Comparison of ENCODE assay signal across 1 cellular context in the genomic region with DNA sequence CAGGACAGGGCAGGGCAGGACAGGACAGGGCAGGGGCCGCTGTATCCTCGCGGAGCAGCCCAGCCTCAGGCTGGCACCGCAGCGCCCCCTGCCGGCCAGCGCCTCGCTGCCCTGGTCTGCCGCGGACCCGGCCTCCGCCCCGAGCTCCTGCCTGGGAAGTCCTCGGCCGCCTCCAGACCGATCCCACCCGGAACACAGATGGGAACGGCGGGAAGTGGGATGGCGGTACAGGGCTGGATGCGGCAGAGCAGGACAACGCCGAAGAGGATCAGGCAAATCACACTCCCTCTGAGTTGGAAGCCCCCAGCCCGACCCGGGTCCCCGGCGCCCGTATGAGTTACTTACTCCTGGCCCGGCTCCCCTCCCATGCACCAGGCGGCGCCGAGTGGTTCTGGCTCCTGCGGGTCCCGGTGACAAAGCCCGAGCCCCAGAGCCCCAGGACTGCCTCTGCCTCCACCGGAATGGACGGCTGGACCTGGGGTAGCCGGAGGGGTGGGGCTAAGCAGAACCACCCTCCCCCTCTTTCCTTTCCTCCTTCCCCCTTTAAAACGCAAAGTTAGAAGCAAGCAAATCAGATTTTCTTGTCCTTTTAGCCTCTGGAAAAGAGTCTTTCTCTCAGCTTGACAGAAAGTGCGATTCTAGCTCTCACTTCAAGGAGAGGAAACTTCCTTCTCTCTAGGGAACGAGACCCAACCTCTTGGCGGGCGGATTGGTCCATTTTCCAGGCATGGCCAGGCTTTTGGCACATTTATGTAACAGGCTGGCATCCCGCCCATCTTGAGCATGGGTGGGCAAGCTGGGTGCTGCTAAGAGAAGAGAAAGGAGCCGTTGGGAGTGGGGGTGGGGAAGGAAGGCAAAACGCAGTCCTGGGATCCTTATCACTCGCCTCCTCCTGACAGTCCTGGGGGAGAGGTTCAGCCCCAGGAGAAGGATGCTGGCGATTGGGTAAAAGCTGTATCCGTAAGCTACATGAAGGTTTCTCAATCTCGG.
TF ChIP-seq lines count a peak whose summit lies in the region.

TP53I3 (minus strand) TSS at position 449 of the 990 bp plus-strand sequence. CDS start 508 bp downstream, outside the sequence.

TF ChIP-seq in WTC11, 78 proteins besides CTCF, POLR2A, EP300 and RAD21 (continued from another document and continues in another):
- no peak for TF ChIP-seq ATF6 (CRISPR knock-in tag; IDR thresholded peaks at IDR 0.05)
- no peak for TF ChIP-seq ZNF425 (CRISPR knock-in tag; conservative IDR thresholded peaks at IDR 0.05)
- no peak for TF ChIP-seq JUN (CRISPR knock-in tag; IDR thresholded peaks at IDR 0.05)
- TF ChIP-seq KAT7 (CRISPR knock-in tag; IDR thresholded peaks at IDR 0.05; ENCODE audit: borderline replicate concordance) = 0 out of 2 replicates have a peak, but pooled peaks have one; percentile 29
- no peak for TF ChIP-seq FOXJ3 (CRISPR knock-in tag; IDR thresholded peaks at IDR 0.05; ENCODE audit: borderline replicate concordance)
- TF ChIP-seq, protein P1, sequence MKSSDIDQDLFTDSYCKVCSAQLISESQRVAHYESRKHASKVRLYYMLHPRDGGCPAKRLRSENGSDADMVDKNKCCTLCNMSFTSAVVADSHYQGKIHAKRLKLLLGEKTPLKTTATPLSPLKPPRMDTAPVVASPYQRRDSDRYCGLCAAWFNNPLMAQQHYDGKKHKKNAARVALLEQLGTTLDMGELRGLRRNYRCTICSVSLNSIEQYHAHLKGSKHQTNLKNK (CRISPR knock-in tag; IDR thresholded peaks at IDR 0.05) = no peak
- TF ChIP-seq, protein P2, sequence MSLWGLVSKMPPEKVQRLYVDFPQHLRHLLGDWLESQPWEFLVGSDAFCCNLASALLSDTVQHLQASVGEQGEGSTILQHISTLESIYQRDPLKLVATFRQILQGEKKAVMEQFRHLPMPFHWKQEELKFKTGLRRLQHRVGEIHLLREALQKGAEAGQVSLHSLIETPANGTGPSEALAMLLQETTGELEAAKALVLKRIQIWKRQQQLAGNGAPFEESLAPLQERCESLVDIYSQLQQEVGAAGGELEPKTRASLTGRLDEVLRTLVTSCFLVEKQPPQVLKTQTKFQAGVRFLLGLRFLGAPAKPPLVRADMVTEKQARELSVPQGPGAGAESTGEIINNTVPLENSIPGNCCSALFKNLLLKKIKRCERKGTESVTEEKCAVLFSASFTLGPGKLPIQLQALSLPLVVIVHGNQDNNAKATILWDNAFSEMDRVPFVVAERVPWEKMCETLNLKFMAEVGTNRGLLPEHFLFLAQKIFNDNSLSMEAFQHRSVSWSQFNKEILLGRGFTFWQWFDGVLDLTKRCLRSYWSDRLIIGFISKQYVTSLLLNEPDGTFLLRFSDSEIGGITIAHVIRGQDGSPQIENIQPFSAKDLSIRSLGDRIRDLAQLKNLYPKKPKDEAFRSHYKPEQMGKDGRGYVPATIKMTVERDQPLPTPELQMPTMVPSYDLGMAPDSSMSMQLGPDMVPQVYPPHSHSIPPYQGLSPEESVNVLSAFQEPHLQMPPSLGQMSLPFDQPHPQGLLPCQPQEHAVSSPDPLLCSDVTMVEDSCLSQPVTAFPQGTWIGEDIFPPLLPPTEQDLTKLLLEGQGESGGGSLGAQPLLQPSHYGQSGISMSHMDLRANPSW (CRISPR knock-in tag; conservative IDR thresholded peaks at IDR 0.05; ENCODE audit: low read depth) = no peak
- 0 out of 2 replicates have a peak, but pooled peaks have one; percentile 40 for TF ChIP-seq USF1 (CRISPR knock-in tag; IDR thresholded peaks at IDR 0.05)
- TF ChIP-seq FOXK1 (CRISPR knock-in tag; IDR thresholded peaks at IDR 0.05) = no peak
- TF ChIP-seq, protein P3, sequence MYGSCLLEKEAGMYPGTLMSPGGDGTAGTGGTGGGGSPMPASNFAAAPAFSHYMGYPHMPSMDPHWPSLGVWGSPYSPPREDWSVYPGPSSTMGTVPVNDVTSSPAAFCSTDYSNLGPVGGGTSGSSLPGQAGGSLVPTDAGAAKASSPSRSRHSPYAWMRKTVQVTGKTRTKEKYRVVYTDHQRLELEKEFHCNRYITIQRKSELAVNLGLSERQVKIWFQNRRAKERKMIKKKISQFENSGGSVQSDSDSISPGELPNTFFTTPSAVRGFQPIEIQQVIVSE (CRISPR knock-in tag; IDR thresholded peaks at IDR 0.05; ENCODE audit: borderline replicate concordance) = no peak
- no peak for TF ChIP-seq NR2C2 (CRISPR knock-in tag; IDR thresholded peaks at IDR 0.05)
- no peak for TF ChIP-seq RELA (CRISPR knock-in tag; IDR thresholded peaks at IDR 0.05; ENCODE audit: borderline replicate concordance)
- no peak for TF ChIP-seq CREB1 (CRISPR knock-in tag; IDR thresholded peaks at IDR 0.05)
- TF ChIP-seq GTF2I (CRISPR knock-in tag; conservative IDR thresholded peaks at IDR 0.05) = no peak
- no peak for TF ChIP-seq ZBTB21 (CRISPR knock-in tag; IDR thresholded peaks at IDR 0.05; ENCODE audit: borderline replicate concordance)
- TF ChIP-seq, protein P4, sequence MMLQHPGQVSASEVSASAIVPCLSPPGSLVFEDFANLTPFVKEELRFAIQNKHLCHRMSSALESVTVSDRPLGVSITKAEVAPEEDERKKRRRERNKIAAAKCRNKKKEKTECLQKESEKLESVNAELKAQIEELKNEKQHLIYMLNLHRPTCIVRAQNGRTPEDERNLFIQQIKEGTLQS (CRISPR knock-in tag; conservative IDR thresholded peaks at IDR 0.05) = no peak
- no peak for TF ChIP-seq MXD4 (CRISPR knock-in tag; IDR thresholded peaks at IDR 0.05; ENCODE audit: borderline replicate concordance)
- TF ChIP-seq ETV6 (CRISPR knock-in tag; IDR thresholded peaks at IDR 0.05) = 0 out of 2 replicates have a peak, but pooled peaks have one; percentile 51
- TF ChIP-seq, protein P5, sequence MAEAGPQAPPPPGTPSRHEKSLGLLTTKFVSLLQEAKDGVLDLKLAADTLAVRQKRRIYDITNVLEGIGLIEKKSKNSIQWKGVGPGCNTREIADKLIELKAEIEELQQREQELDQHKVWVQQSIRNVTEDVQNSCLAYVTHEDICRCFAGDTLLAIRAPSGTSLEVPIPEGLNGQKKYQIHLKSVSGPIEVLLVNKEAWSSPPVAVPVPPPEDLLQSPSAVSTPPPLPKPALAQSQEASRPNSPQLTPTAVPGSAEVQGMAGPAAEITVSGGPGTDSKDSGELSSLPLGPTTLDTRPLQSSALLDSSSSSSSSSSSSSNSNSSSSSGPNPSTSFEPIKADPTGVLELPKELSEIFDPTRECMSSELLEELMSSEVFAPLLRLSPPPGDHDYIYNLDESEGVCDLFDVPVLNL (CRISPR knock-in tag; IDR thresholded peaks at IDR 0.05; ENCODE audit: borderline replicate concordance, low read depth) = no peak
- no peak; the same call in 1 of the 2 replicates for TF ChIP-seq ZNF281 (CRISPR knock-in tag; IDR thresholded peaks at IDR 0.05)
- TF ChIP-seq NR3C1 (CRISPR knock-in tag; conservative IDR thresholded peaks at IDR 0.05; ENCODE audit: low read depth) = no peak
- TF ChIP-seq, protein P6, sequence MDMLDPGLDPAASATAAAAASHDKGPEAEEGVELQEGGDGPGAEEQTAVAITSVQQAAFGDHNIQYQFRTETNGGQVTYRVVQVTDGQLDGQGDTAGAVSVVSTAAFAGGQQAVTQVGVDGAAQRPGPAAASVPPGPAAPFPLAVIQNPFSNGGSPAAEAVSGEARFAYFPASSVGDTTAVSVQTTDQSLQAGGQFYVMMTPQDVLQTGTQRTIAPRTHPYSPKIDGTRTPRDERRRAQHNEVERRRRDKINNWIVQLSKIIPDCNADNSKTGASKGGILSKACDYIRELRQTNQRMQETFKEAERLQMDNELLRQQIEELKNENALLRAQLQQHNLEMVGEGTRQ (CRISPR knock-in tag; IDR thresholded peaks at IDR 0.05) = 0 out of 2 replicates have a peak, but pooled peaks have one; percentile 9
- TF ChIP-seq ZNF121 (CRISPR knock-in tag; IDR thresholded peaks at IDR 0.05) = no peak
- no peak for TF ChIP-seq ZNF423 (CRISPR knock-in tag; IDR thresholded peaks at IDR 0.05)
- TF ChIP-seq ATF2 (CRISPR knock-in tag; IDR thresholded peaks at IDR 0.05; ENCODE audit: borderline replicate concordance, low read depth) = no peak
- no peak for TF ChIP-seq TCF7 (CRISPR knock-in tag; IDR thresholded peaks at IDR 0.05; ENCODE audit: low read depth)
- TF ChIP-seq ZNF232 (CRISPR knock-in tag; IDR thresholded peaks at IDR 0.05) = 0 out of 2 replicates have a peak, but pooled peaks have one; percentile 79
- TF ChIP-seq, protein P7, sequence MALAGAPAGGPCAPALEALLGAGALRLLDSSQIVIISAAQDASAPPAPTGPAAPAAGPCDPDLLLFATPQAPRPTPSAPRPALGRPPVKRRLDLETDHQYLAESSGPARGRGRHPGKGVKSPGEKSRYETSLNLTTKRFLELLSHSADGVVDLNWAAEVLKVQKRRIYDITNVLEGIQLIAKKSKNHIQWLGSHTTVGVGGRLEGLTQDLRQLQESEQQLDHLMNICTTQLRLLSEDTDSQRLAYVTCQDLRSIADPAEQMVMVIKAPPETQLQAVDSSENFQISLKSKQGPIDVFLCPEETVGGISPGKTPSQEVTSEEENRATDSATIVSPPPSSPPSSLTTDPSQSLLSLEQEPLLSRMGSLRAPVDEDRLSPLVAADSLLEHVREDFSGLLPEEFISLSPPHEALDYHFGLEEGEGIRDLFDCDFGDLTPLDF (CRISPR knock-in tag; IDR thresholded peaks at IDR 0.05) = 0 out of 2 replicates have a peak, but pooled peaks have one; percentile 36
